ENCODE assay signal across 6 cellular contexts in genomic region chr3:37641556-37641955, GRCh38.
"Had no signal": no experiment of that assay in that cellular context is flagged by ENCODE, and none has a peak within 500 bp of the region (broad histone marks: within the 10 kb centered on the region; RNA-seq: fewer than 3 reads in every experiment).

No MANE protein-coding gene starts in this region.

- H3K27ac ChIP-seq: GM23248 had no signal

- DNase-seq: GM23248, GOT3, H7, IMR-90 had no signal

- H3K4me1 ChIP-seq: HAP-1 had no signal

- H3K36me3 ChIP-seq: HAP-1 had no signal

- H3K9me3 ChIP-seq: HAP-1 had no signal

- ATAC-seq: HCT116 had no signal

- H3K4me3 ChIP-seq: GM23248, HAP-1 had no signal
